ENCODE assay signal across 1 cellular context in the genomic region with DNA sequence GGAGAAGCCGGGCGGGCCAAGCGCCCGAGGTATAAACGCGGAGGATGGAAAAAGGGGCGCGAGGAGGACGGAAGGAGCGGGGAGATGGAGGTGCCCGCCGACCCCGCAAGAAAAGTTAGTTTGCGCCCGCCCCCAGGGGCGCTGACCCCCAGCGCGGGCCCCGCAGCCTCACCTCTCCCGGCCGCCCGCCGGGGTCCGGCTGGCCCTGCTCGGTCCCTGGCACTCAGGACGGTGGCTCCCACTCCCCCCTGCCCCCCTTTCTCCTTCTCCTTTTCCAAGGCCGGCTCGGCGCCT.
TF ChIP-seq lines count a peak whose summit lies in the region.

No MANE protein-coding gene starts in this region.

TF ChIP-seq in SK-N-SH treated with all-trans-retinoic acid at 6 μM for 48 hours, 23 proteins besides CTCF, POLR2A, EP300 and RAD21 (continued from another document):
- TF ChIP-seq, protein P1, sequence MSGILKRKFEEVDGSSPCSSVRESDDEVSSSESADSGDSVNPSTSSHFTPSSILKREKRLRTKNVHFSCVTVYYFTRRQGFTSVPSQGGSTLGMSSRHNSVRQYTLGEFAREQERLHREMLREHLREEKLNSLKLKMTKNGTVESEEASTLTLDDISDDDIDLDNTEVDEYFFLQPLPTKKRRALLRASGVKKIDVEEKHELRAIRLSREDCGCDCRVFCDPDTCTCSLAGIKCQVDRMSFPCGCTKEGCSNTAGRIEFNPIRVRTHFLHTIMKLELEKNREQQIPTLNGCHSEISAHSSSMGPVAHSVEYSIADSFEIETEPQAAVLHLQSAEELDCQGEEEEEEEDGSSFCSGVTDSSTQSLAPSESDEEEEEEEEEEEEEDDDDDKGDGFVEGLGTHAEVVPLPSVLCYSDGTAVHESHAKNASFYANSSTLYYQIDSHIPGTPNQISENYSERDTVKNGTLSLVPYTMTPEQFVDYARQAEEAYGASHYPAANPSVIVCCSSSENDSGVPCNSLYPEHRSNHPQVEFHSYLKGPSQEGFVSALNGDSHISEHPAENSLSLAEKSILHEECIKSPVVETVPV (CRISPR knock-in tag; IDR thresholded peaks at IDR 0.05), result no peak
